Comparison of ENCODE assay signal across 1 cellular context in the genomic region with DNA sequence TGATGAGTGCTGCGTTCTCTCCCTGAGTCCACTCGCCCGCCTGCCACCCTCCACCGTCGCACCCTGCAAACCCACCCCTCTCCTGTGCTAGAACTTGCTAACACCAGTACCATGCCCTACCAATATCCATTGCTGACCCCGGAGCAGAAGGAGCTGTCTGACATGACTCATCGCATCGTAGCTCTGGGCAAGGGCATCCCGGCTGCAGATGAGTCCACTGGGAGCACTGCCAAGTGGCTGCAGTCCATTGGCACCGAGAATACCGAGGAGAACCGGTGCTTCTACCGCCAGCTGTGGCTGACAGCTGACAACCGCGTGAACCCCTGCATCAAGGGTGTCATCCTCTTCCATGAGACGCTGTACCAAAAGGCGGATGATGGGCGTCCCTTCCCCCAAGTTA.
TF ChIP-seq lines count a peak whose summit lies in the region.

No MANE protein-coding gene starts in this region.

TF ChIP-seq in IMR-90, 13 proteins besides CTCF, POLR2A, EP300 and RAD21:
- TF ChIP-seq FOS (IDR thresholded peaks at IDR 0.05; ENCODE audit: low read depth, low read length) (peak; percentile 56; the same call in 1 of the 2 replicates), USF2 (IDR thresholded peaks at IDR 0.05; ENCODE audit: low read depth, low read length) (no peak)
